ENCODE assay signal across 10 cellular contexts in the genomic region with DNA sequence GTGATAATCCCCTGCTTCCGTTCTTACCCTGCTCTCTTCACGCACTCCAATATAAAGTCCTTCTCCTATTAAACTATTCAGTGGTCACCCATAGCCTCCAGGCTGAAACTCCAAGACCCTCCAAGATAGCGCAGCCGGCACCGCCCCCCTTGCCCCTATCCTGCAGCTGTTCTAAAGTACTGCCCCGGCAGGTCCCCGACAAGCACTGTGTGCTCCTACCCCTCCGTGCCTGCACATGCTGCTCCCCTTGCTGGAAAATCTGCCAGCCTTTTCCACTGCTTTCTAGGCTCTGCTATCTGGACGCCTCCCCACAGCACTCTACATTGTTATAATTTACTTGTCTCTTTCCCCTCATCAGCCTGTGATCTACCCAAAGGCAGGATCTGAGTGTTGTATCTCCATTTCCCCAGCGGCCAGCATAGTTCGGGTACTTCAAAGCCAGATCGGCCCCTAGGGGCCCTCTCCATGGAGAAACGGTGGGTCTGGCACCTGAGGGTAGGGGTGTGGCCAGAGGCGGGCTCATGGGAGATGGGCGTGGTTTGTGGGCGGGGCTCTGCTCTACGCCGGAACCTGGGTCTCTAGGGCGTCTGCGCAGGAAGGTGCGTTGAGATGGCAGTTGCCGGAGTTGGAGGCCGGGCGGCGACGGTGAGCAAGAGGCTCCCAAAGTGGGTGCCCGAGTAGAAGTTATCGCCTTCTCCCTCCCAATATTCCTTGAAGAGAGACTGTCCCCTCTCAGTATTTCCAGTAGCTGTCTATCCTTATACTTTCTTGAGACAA.
DNase-seq lines count a peak whose midpoint lies in the region; ATAC-seq and TF ChIP-seq lines count a peak whose summit lies in the region.
"Had no signal": no experiment of that assay in that cellular context is flagged by ENCODE, and none has a peak within 500 bp of the region (broad histone marks: within the 10 kb centered on the region; RNA-seq: fewer than 3 reads in every experiment).

No MANE protein-coding gene starts in this region.

- H2BK5ac ChIP-seq in H9 (ENCODE audit: insufficient read length, low read length): no peak overlapping the region

- H3K4me1 Mint-ChIP-seq in H9 (peaks cover 17 to 20% of the 10 kb centered on the region in 2 experiments), HFFc6 (ENCODE audit: low read depth) (peaks cover 6% of the 10 kb centered on the region; the same call in 1 of the 2 replicates)
- no peaks in the 10 kb centered on the region for H3K4me1 Mint-ChIP-seq in activated T-cell treated with anti-CD3 and anti-CD28 coated beads, Interleukin-2, amount 50 U/mL, for 72 hours (ENCODE audit: low read depth)

- H3K9me3 Mint-ChIP-seq in H9 (no peaks in the 10 kb centered on the region), HFFc6 (no peaks in the 10 kb centered on the region)
- H3K9me3 Mint-ChIP-seq in activated T-cell treated with anti-CD3 and anti-CD28 coated beads, Interleukin-2, amount 50 U/mL, for 72 hours: no peaks in the 10 kb centered on the region

- H4K5ac ChIP-seq in H9 (ENCODE audit: insufficient read length, low read depth, low read length): no peak overlapping the region

- no peak overlapping the region for H3K9ac ChIP-seq in H9 (ENCODE audit: extremely low read depth, insufficient read length, low read length)

- H4K8ac ChIP-seq in H9 (replicated peaks; ENCODE audit: insufficient read length, low read depth, low read length): no peak overlapping the region

- H2AFZ ChIP-seq in H9 (ENCODE audit: low read length): peak overlapping the region; percentile 41
- H2AFZ ChIP-seq in hepatocyte: no peak overlapping the region

- no peak overlapping the region for H4K91ac ChIP-seq in H9 (ENCODE audit: insufficient read length, low read depth, low read length)

- H2AK5ac ChIP-seq in H9 (ENCODE audit: insufficient read length, low read length): no peak overlapping the region

- DNase-seq in H9 (peak; percentile 97), hepatocyte (ENCODE audit: low spot score) (peak; percentile 55), DMS79 treated with DMSO at 0.1 percent for 48 hours (lab: John Stamatoyannopoulos, UW) (no peak), HFFc6 (no peak), coronary artery (ENCODE audit: low spot score) (no peak)
- peak; percentile 45 to 61 for DNase-seq in activated T-cell treated with anti-CD3 and anti-CD28 coated beads, Interleukin-2, amount 50 U/mL, for 72 hours
- DNase-seq in stimulated activated CD4-positive, alpha-beta T cell treated with anti-CD3 and anti-CD28 coated beads, Interleukin-1b, Interleukin-23, amount 100 ng/mL, for 4 hours (ENCODE audit: low read depth in 2 of 2): peak; percentile 18 to 26
- DNase-seq: GF-D8 had no signal

- no peak overlapping the region for H3K4me3 ChIP-seq in hepatocyte
- no peak overlapping the region for H3K4me3 ChIP-seq in coronary artery

- H3K27me3 Mint-ChIP-seq in H9 (ENCODE audit: low read depth) (no peaks in the 10 kb centered on the region; the same call in 1 of the 2 replicates), HFFc6 (ENCODE audit: insufficient read depth) (no peaks in the 10 kb centered on the region)
- peaks cover 20% of the 10 kb centered on the region for H3K27me3 Mint-ChIP-seq in activated T-cell treated with anti-CD3 and anti-CD28 coated beads, Interleukin-2, amount 50 U/mL, for 72 hours (ENCODE audit: low read depth)

- H2BK12ac ChIP-seq in H9 (ENCODE audit: insufficient read length, low read depth, low read length): no peak overlapping the region

- H3K27ac Mint-ChIP-seq in H9 (peak overlapping the region in 2 of 3 experiments; percentile 8 to 22; a peak in 2 of 7 replicates), HFFc6 (no peak overlapping the region)
- no peak overlapping the region for H3K27ac Mint-ChIP-seq in activated T-cell treated with anti-CD3 and anti-CD28 coated beads, Interleukin-2, amount 50 U/mL, for 72 hours

- no peak overlapping the region for H3K56ac ChIP-seq in H9 (ENCODE audit: insufficient read length, low read depth, low read length)

- no peak overlapping the region for H3K23ac ChIP-seq in H9 (ENCODE audit: insufficient read length, low read depth, low read length)

- H3K27me3 ChIP-seq in H9 (ENCODE audit: insufficient read depth, low read length): no peaks in the 10 kb centered on the region
- H3K27me3 ChIP-seq in hepatocyte: no peaks in the 10 kb centered on the region

- no CpG with 5 or more reads among the region's 28 CpGs for WGBS in H9 (ENCODE audit: extremely low coverage, insufficient read length, low lambda C conversion rate)
- 40% methylated on average over 28 of the region's 28 CpGs for WGBS in hepatocyte (ENCODE audit: low lambda C conversion rate, missing lambda C conversion rate)

- H3K27ac ChIP-seq in H9 (ENCODE audit: insufficient read length, low read depth, low read length): no peak overlapping the region
- H3K27ac ChIP-seq in hepatocyte: no peak overlapping the region
- H3K27ac ChIP-seq in coronary artery: no peak overlapping the region
- H3K27ac ChIP-seq: skin epidermis had no signal

- H3T11ph ChIP-seq in H9 (ENCODE audit: low read length): no peak overlapping the region

- H3K4me1 ChIP-seq in H9 (ENCODE audit: insufficient read depth, low read length) (no peaks in the 10 kb centered on the region), hepatocyte (ENCODE audit: insufficient read depth) (no peaks in the 10 kb centered on the region)

- no peak overlapping the region for H3K14ac ChIP-seq in H9 (ENCODE audit: insufficient read depth, low read length)

- no peaks in the 10 kb centered on the region for H3K36me3 ChIP-seq in hepatocyte (replicated peaks; ENCODE audit: insufficient read depth, low read depth)

- no peaks in the 10 kb centered on the region for H4K20me1 ChIP-seq in H9 (ENCODE audit: control insufficient read depth, insufficient read depth, insufficient read length)
- no peaks in the 10 kb centered on the region for H4K20me1 ChIP-seq in hepatocyte (ENCODE audit: insufficient read depth, poor library complexity, severe bottlenecking)

- peaks cover 10% of the 10 kb centered on the region for H3K23me2 ChIP-seq in H9 (ENCODE audit: insufficient read length, low read depth, low read length, poor library complexity, severe bottlenecking)

- ATAC-seq in activated T-cell treated with anti-CD3 and anti-CD28 coated beads, Interleukin-2, amount 50 U/mL, for 72 hours (replicated peaks in 1 of 2): peak; percentile 66 to 85
- no peak for ATAC-seq in HG03565 (IDR thresholded peaks at IDR 0.05; ENCODE audit: unreplicated experiment)

- H3K4me2 ChIP-seq in H9 (ENCODE audit: insufficient read depth, insufficient read length, low read length) (peak overlapping the region; percentile 77), hepatocyte (peak overlapping the region; percentile 54)

- H3K9me3 ChIP-seq in H9 (ENCODE audit: control insufficient read depth, low read depth, low read length): no peaks in the 10 kb centered on the region
- no peaks in the 10 kb centered on the region for H3K9me3 ChIP-seq in hepatocyte (ENCODE audit: low read depth)

- no peak overlapping the region for H2BK15ac ChIP-seq in H9 (ENCODE audit: low read depth, low read length)

- H2BK20ac ChIP-seq in H9 (ENCODE audit: low read depth, low read length, poor library complexity, severe bottlenecking): no peak overlapping the region

- TF ChIP-seq CTCF in H9 (conservative IDR thresholded peaks at IDR 0.05): no peak; the same call in 1 of the 3 replicates
- TF ChIP-seq CTCF in hepatocyte (IDR thresholded peaks at IDR 0.05; ENCODE audit: poor library complexity): no peak
- TF ChIP-seq CTCF in HFFc6 (IDR thresholded peaks at IDR 0.05): no peak
- TF ChIP-seq CTCF in coronary artery (IDR thresholded peaks at IDR 0.05): no peak

- H3K79me1 ChIP-seq in H9 (ENCODE audit: insufficient read depth, low read depth, low read length, poor library complexity, severe bottlenecking): no peaks in the 10 kb centered on the region

- H2BK120ac ChIP-seq in H9 (ENCODE audit: low read depth, low read length, poor library complexity, severe bottlenecking): no peak overlapping the region

- H3K79me2 ChIP-seq in H9 (ENCODE audit: insufficient read depth, low read length) (no peaks in the 10 kb centered on the region), hepatocyte (no peaks in the 10 kb centered on the region)

- peaks cover 0 to 20% (median 0%) of the 10 kb centered on the region in 3 experiments; a peak in 3 of 7 replicates for H3K36me3 Mint-ChIP-seq in H9 (ENCODE audit: insufficient read depth in 1 of 3, low read depth in 3 of 3)
- no peaks in the 10 kb centered on the region for H3K36me3 Mint-ChIP-seq in activated T-cell treated with anti-CD3 and anti-CD28 coated beads, Interleukin-2, amount 50 U/mL, for 72 hours (ENCODE audit: insufficient read depth in 2 of 2)
- H3K36me3 Mint-ChIP-seq in HFFc6 (ENCODE audit: low read depth): peaks cover 8% of the 10 kb centered on the region; the same call in 1 of the 2 replicates

- H3K18ac ChIP-seq in H9 (ENCODE audit: insufficient read length, low read depth, low read length): no peak overlapping the region

- no peak overlapping the region for H3K4ac ChIP-seq in H9 (ENCODE audit: low read depth, low read length)

- H3K4me3 Mint-ChIP-seq in H9 (peak overlapping the region; percentile 67 to 78), HFFc6 (no peak overlapping the region)
- H3K4me3 Mint-ChIP-seq in activated T-cell treated with anti-CD3 and anti-CD28 coated beads, Interleukin-2, amount 50 U/mL, for 72 hours: peak overlapping the region; percentile 3 to 65

- H3K9me2 ChIP-seq in hepatocyte (replicated peaks; ENCODE audit: insufficient read depth): no peaks in the 10 kb centered on the region

Comparison
In these comparisons a context has a peak if more than half of its experiments do, and no peak if none do; other contexts are left out.
1. DNase-seq: peak in H9 (single experiment), activated T-cell treated with anti-CD3 and anti-CD28 coated beads, Interleukin-2, amount 50 U/mL, for 72 hours (2 of 2), hepatocyte (single experiment) and stimulated activated CD4-positive, alpha-beta T cell treated with anti-CD3 and anti-CD28 coated beads, Interleukin-1b, Interleukin-23, amount 100 ng/mL, for 4 hours (2 of 2); none in DMS79 treated with DMSO at 0.1 percent for 48 hours (single experiment), HFFc6 (single experiment) and coronary artery (single experiment).
2. H3K27ac Mint-ChIP-seq: peak in H9 (2 of 3); none in activated T-cell treated with anti-CD3 and anti-CD28 coated beads, Interleukin-2, amount 50 U/mL, for 72 hours (single experiment) and HFFc6 (single experiment).